In genomic region chr12:41653386-41654110, GRCh38 we compare ENCODE assay signal across 15 cellular contexts.
"Had no signal": no experiment of that assay in that cellular context is flagged by ENCODE, and none has a peak within 500 bp of the region (broad histone marks: within the 10 kb centered on the region; RNA-seq: fewer than 3 reads in every experiment).

No MANE protein-coding gene starts in this region.

- H3K9me3 ChIP-seq: ovary, thoracic aorta had no signal

- H3K27me3 ChIP-seq: neural progenitor cell, ovary, stomach had no signal

- H3K27ac Mint-ChIP-seq: activated CD4-positive, alpha-beta memory T cell treated with anti-CD3 and anti-CD28 coated beads for 36 hours; activated CD4-positive, alpha-beta T cell treated with anti-CD3 and anti-CD28 coated beads for 36 hours; activated CD8-positive, alpha-beta memory T cell treated with anti-CD3 and anti-CD28 coated beads, Interleukin-2, amount 10 ng/mL, durations not matched to agents 7 days and 5 days; activated naive CD4-positive, alpha-beta T cell treated with anti-CD3 and anti-CD28 coated beads, Interleukin-2, amount 50 U/mL, for 72 hours; neural progenitor cell had no signal

- H3K27ac ChIP-seq: neural progenitor cell, ovary, stomach, thoracic aorta had no signal

- DNase-seq: activated CD4-positive, alpha-beta memory T cell treated with anti-CD3 and anti-CD28 coated beads for 36 hours; activated CD4-positive, alpha-beta T cell treated with anti-CD3 and anti-CD28 coated beads for 36 hours; activated CD8-positive, alpha-beta memory T cell treated with anti-CD3 and anti-CD28 coated beads, Interleukin-2, amount 10 ng/mL, durations not matched to agents 7 days and 5 days; activated gamma-delta T cell; activated T-cell treated with anti-CD3 and anti-CD28 coated beads, Interleukin-2, amount 50 U/mL, for 4 hours; left colon; midbrain; ovary; stimulated activated CD4-positive, alpha-beta T cell treated with anti-CD3 and anti-CD28 coated beads, Interleukin-1b, Interleukin-23, amount 100 ng/mL, for 48 hours; stomach; T1000 had no signal

- H3K4me1 ChIP-seq: neural progenitor cell, stomach had no signal

- H3K4me2 ChIP-seq: neural progenitor cell had no signal

- H3K4me3 Mint-ChIP-seq: activated CD4-positive, alpha-beta memory T cell treated with anti-CD3 and anti-CD28 coated beads for 36 hours; activated CD4-positive, alpha-beta T cell treated with anti-CD3 and anti-CD28 coated beads for 36 hours; activated CD8-positive, alpha-beta memory T cell treated with anti-CD3 and anti-CD28 coated beads, Interleukin-2, amount 10 ng/mL, durations not matched to agents 7 days and 5 days; activated T-cell treated with anti-CD3 and anti-CD28 coated beads, Interleukin-2, amount 50 U/mL, for 4 hours; neural progenitor cell had no signal

- H3K9ac ChIP-seq: neural progenitor cell had no signal

- H3K36me3 Mint-ChIP-seq: activated CD4-positive, alpha-beta memory T cell treated with anti-CD3 and anti-CD28 coated beads for 36 hours; activated CD8-positive, alpha-beta memory T cell treated with anti-CD3 and anti-CD28 coated beads, Interleukin-2, amount 10 ng/mL, durations not matched to agents 7 days and 5 days; activated naive CD4-positive, alpha-beta T cell treated with anti-CD3 and anti-CD28 coated beads, Interleukin-2, amount 50 U/mL, for 72 hours had no signal

- H3K4me3 ChIP-seq: lung, neural progenitor cell, ovary, stomach, thoracic aorta had no signal

- H3K4me1 Mint-ChIP-seq: activated CD4-positive, alpha-beta T cell treated with anti-CD3 and anti-CD28 coated beads for 36 hours; activated CD8-positive, alpha-beta memory T cell treated with anti-CD3 and anti-CD28 coated beads, Interleukin-2, amount 10 ng/mL, durations not matched to agents 7 days and 5 days had no signal

- H3K36me3 ChIP-seq: neural progenitor cell, ovary, stomach, thoracic aorta had no signal

- H3K9me3 Mint-ChIP-seq: activated CD4-positive, alpha-beta memory T cell treated with anti-CD3 and anti-CD28 coated beads for 36 hours; activated T-cell treated with anti-CD3 and anti-CD28 coated beads, Interleukin-2, amount 50 U/mL, for 4 hours had no signal

- H3K27me3 Mint-ChIP-seq: activated CD4-positive, alpha-beta memory T cell treated with anti-CD3 and anti-CD28 coated beads for 36 hours; activated CD4-positive, alpha-beta T cell treated with anti-CD3 and anti-CD28 coated beads for 36 hours; activated CD8-positive, alpha-beta memory T cell treated with anti-CD3 and anti-CD28 coated beads, Interleukin-2, amount 10 ng/mL, durations not matched to agents 7 days and 5 days had no signal
